In genomic region chr3:178244653-178245384, GRCh38 we compare ENCODE assay signal across 30 cellular contexts.
DNase-seq lines count a peak whose midpoint lies in the region; ATAC-seq and TF ChIP-seq lines count a peak whose summit lies in the region.
"Had no signal": no experiment of that assay in that cellular context is flagged by ENCODE, and none has a peak within 500 bp of the region (broad histone marks: within the 10 kb centered on the region; RNA-seq: fewer than 3 reads in every experiment).

No MANE protein-coding gene starts in this region.

- DNase-seq in NCI-H1092 treated with DMSO at 0.1 percent for 48 hours (lab: John Stamatoyannopoulos, UW) (peak; percentile 25), NCI-H1092 (lab: John Stamatoyannopoulos, UW) (no peak), NCI-H446 treated with DMSO at 0.1 percent for 48 hours (lab: John Stamatoyannopoulos, UW) (peak; percentile 10), globus pallidus (ENCODE audit: low spot score) (peak; percentile 10), superior temporal gyrus (ENCODE audit: extremely low spot score) (peak; percentile 30), SJCRH30 (no peak), coronary artery (ENCODE audit: low spot score) (no peak)
- DNase-seq: 8988T; activated CD4-positive, alpha-beta T cell treated with anti-CD3 and anti-CD28 coated beads, Interleukin-2, amount 10 ng/mL, durations not matched to agents 7 days and 5 days; activated naive CD4-positive, alpha-beta T cell; activated T-cell treated with anti-CD3 and anti-CD28 coated beads, Interleukin-2, amount 50 U/mL, for 48 hours; amniotic stem cell; CD4-positive, alpha-beta memory T cell; colonic mucosa; DMS53; effector memory CD8-positive, alpha-beta T cell; GDM1; KG1; kidney; lower lobe of right lung; NCI-H1694 treated with DMSO at 0.1 percent for 48 hours; NCI-H510A; RPMI8226; sigmoid colon; SK-N-SH; stimulated activated CD4-positive, alpha-beta T cell treated with anti-CD3 and anti-CD28 coated beads, Interleukin-15, amount 100 ng/mL, for 24 hours; tibial artery had no signal

- no peaks in the 10 kb centered on the region for H3K36me3 ChIP-seq in SJCRH30
- H3K36me3 ChIP-seq: colonic mucosa, esophagus muscularis mucosa, lower lobe of right lung, sigmoid colon, tibial artery had no signal

- TF ChIP-seq CTCF in coronary artery (IDR thresholded peaks at IDR 0.05) = no peak

- ATAC-seq in GM21381 (IDR thresholded peaks at IDR 0.05; ENCODE audit: unreplicated experiment) = no peak
- ATAC-seq: effector memory CD8-positive, alpha-beta T cell; lower lobe of right lung had no signal

- 0 out of 2 replicates have a peak, but pooled peaks cover 7% of the 10 kb centered on the region for H3K4me1 ChIP-seq in SJCRH30
- H3K4me1 ChIP-seq: colonic mucosa, lower lobe of right lung had no signal

- H3K27ac ChIP-seq in SJCRH30 (no peak overlapping the region), coronary artery (no peak overlapping the region)
- H3K27ac ChIP-seq: colonic mucosa, esophagus muscularis mucosa, lower lobe of right lung, tibial artery, VCaP had no signal

- H3K9me3 ChIP-seq in SJCRH30 (replicated peaks) = peaks cover 6% of the 10 kb centered on the region; the same call in 1 of the 2 replicates
- H3K9me3 ChIP-seq: colonic mucosa, esophagus muscularis mucosa, lower lobe of right lung, sigmoid colon, SK-N-SH, tibial artery had no signal

- H3K4me3 ChIP-seq in SJCRH30 (no peak overlapping the region), coronary artery (no peak overlapping the region)
- H3K4me3 ChIP-seq: colonic mucosa, esophagus muscularis mucosa, lower lobe of right lung, sigmoid colon, tibial artery had no signal

- H3K27me3 ChIP-seq in SJCRH30 = no peaks in the 10 kb centered on the region
- H3K27me3 ChIP-seq: colonic mucosa, esophagus muscularis mucosa, sigmoid colon, tibial artery had no signal

Comparison
In these comparisons a context has a peak if more than half of its experiments do, and no peak if none do; other contexts are left out.
1. DNase-seq: peak in NCI-H1092 treated with DMSO at 0.1 percent for 48 hours (single experiment), NCI-H446 treated with DMSO at 0.1 percent for 48 hours (single experiment), globus pallidus (single experiment) and superior temporal gyrus (single experiment); none in NCI-H1092 (single experiment), SJCRH30 (0 of 2) and coronary artery (single experiment).